ENCODE assay signal across 24 cellular contexts in the genomic region with DNA sequence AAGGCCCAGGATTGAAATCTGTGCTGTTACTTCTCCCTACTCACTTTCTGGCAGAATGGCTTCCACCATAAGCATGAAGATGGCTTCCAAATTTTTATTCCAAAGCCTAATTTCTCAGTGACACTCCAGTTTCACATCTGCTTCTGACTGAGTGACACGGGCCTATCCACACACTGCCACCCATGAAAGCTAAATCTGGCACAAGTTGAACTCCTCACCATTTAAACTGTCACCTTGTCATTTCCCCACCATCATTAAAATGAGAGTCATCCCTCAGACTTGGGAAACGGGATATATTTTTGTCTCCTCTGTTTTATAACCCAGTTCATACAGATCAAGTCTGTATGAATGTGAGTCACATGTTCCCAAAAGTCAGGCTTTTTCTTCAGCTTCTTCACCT.
"Had no signal": no experiment of that assay in that cellular context is flagged by ENCODE, and none has a peak within 500 bp of the region (broad histone marks: within the 10 kb centered on the region; RNA-seq: fewer than 3 reads in every experiment).

No MANE protein-coding gene starts in this region.

- H3K4me3 Mint-ChIP-seq: stimulated activated effector memory CD8-positive, alpha-beta T cell treated with anti-CD3 and anti-CD28 coated beads, Interleukin-12 subunit alpha, Interleukin-12 subunit beta, amount 100 ng/mL, for 72 hours; stimulated activated memory B cell treated with anti-CD40 and anti-IgM and Interleukin-4, amounts not matched to agents 10 μg/mL and 1 μg/mL and 100 μg/mL, for 72 hours; stimulated activated naive B cell treated with anti-CD40 and anti-IgM and Interleukin-4, amounts not matched to agents 10 μg/mL and 1 μg/mL and 100 μg/mL, for 72 hours; stimulated activated naive CD8-positive, alpha-beta T cell treated with anti-CD3 and anti-CD28 coated beads, Interleukin-15, amount 100 ng/mL, for 72 hours; stimulated activated naive CD8-positive, alpha-beta T cell treated with anti-CD3 and anti-CD28 coated beads, Interleukin-15, Interleukin-2, amounts not matched to agents 100 ng/mL and 50 ng/mL, for 24 hours; type B pancreatic cell had no signal

- H3K4me1 Mint-ChIP-seq: stimulated activated effector memory CD8-positive, alpha-beta T cell treated with anti-CD3 and anti-CD28 coated beads, Interleukin-12 subunit alpha, Interleukin-12 subunit beta, amount 100 ng/mL, for 72 hours; stimulated activated memory B cell treated with anti-CD40 and anti-IgM and Interleukin-4, amounts not matched to agents 10 μg/mL and 1 μg/mL and 100 μg/mL, for 72 hours; stimulated activated naive B cell treated with anti-CD40 and anti-IgM and Interleukin-4, amounts not matched to agents 10 μg/mL and 1 μg/mL and 100 μg/mL, for 72 hours; stimulated activated naive CD8-positive, alpha-beta T cell treated with anti-CD3 and anti-CD28 coated beads, Interleukin-15, amount 100 ng/mL, for 72 hours had no signal

- H3K9me3 Mint-ChIP-seq: stimulated activated memory B cell treated with anti-CD40 and anti-IgM and Interleukin-4, amounts not matched to agents 10 μg/mL and 1 μg/mL and 100 μg/mL, for 72 hours; stimulated activated naive CD8-positive, alpha-beta T cell treated with anti-CD3 and anti-CD28 coated beads, Interleukin-15, Interleukin-2, amounts not matched to agents 100 ng/mL and 50 ng/mL, for 24 hours; type B pancreatic cell had no signal

- H3K27me3 Mint-ChIP-seq: stimulated activated memory B cell treated with anti-CD40 and anti-IgM and Interleukin-4, amounts not matched to agents 10 μg/mL and 1 μg/mL and 100 μg/mL, for 72 hours; stimulated activated naive B cell treated with anti-CD40 and anti-IgM and Interleukin-4, amounts not matched to agents 10 μg/mL and 1 μg/mL and 100 μg/mL, for 72 hours; stimulated activated naive CD8-positive, alpha-beta T cell treated with anti-CD3 and anti-CD28 coated beads, Interleukin-15, amount 100 ng/mL, for 72 hours; stimulated activated naive CD8-positive, alpha-beta T cell treated with anti-CD3 and anti-CD28 coated beads, Interleukin-15, Interleukin-2, amounts not matched to agents 100 ng/mL and 50 ng/mL, for 24 hours; type B pancreatic cell had no signal

- DNase-seq: stimulated activated CD4-positive, alpha-beta T cell treated with anti-CD3 and anti-CD28 coated beads, Interleukin-2, amount 100 ng/mL, for 48 hours; stimulated activated CD4-positive, alpha-beta T cell treated with anti-CD3 and anti-CD28 coated beads, Interleukin-4, amount 100 ng/mL, for 1 hour; stimulated activated CD4-positive, alpha-beta T cell treated with anti-CD3 and anti-CD28 coated beads, Interleukin-4, amount 100 ng/mL, for 24 hours; stimulated activated CD4-positive, alpha-beta T cell treated with anti-CD3 and anti-CD28 coated beads, Interleukin-4, amount 100 ng/mL, for 4 hours; stimulated activated CD8-positive, alpha-beta memory T cell treated with anti-CD3 and anti-CD28 coated beads, Interleukin-4, amount 100 ng/mL, for 48 hours; stimulated activated naive B cell treated with anti-CD40 and anti-IgM and Interleukin-4, amounts not matched to agents 10 μg/mL and 1 μg/mL and 100 μg/mL, for 72 hours; stimulated activated naive CD4-positive, alpha-beta T cell; stimulated activated naive CD4-positive, alpha-beta T cell treated with Interleukin-2 at 50 U/mL for 16 hours; stimulated activated naive CD8-positive, alpha-beta T cell treated with anti-CD3 and anti-CD28 coated beads, Interleukin-15, amount 100 ng/mL, for 72 hours; stimulated activated naive CD8-positive, alpha-beta T cell treated with anti-CD3 and anti-CD28 coated beads, Interleukin-15, Interleukin-2, amounts not matched to agents 100 U/mL and 50 U/mL, for 24 hours; stomach; substantia nigra; testis; thyroid gland; tibial artery; transverse colon; trophoblast cell; upper lobe of left lung; upper lobe of right lung; uterus had no signal

- H3K36me3 Mint-ChIP-seq: stimulated activated effector memory CD8-positive, alpha-beta T cell treated with anti-CD3 and anti-CD28 coated beads, Interleukin-12 subunit alpha, Interleukin-12 subunit beta, amount 100 ng/mL, for 72 hours; stimulated activated memory B cell treated with anti-CD40 and anti-IgM and Interleukin-4, amounts not matched to agents 10 μg/mL and 1 μg/mL and 100 μg/mL, for 72 hours; stimulated activated naive B cell treated with anti-CD40 and anti-IgM and Interleukin-4, amounts not matched to agents 10 μg/mL and 1 μg/mL and 100 μg/mL, for 72 hours; type B pancreatic cell had no signal

- ATAC-seq: stimulated activated effector memory CD8-positive, alpha-beta T cell treated with anti-CD3 and anti-CD28 coated beads, Interleukin-12 subunit alpha, Interleukin-12 subunit beta, amount 100 ng/mL, for 72 hours; stimulated activated memory B cell treated with anti-CD40 and anti-IgM and Interleukin-4, amounts not matched to agents 10 μg/mL and 1 μg/mL and 100 μg/mL, for 72 hours; stimulated activated naive B cell treated with anti-CD40 and anti-IgM and Interleukin-4, amounts not matched to agents 10 μg/mL and 1 μg/mL and 100 μg/mL, for 72 hours; stimulated activated naive CD8-positive, alpha-beta T cell treated with anti-CD3 and anti-CD28 coated beads, Interleukin-15, amount 100 ng/mL, for 72 hours; stimulated activated naive CD8-positive, alpha-beta T cell treated with anti-CD3 and anti-CD28 coated beads, Interleukin-15, Interleukin-2, amounts not matched to agents 100 U/mL and 50 U/mL, for 24 hours; upper lobe of right lung had no signal

- H3K27ac Mint-ChIP-seq: stimulated activated effector memory CD8-positive, alpha-beta T cell treated with anti-CD3 and anti-CD28 coated beads, Interleukin-12 subunit alpha, Interleukin-12 subunit beta, amount 100 ng/mL, for 72 hours; stimulated activated memory B cell treated with anti-CD40 and anti-IgM and Interleukin-4, amounts not matched to agents 10 μg/mL and 1 μg/mL and 100 μg/mL, for 72 hours; stimulated activated naive B cell treated with anti-CD40 and anti-IgM and Interleukin-4, amounts not matched to agents 10 μg/mL and 1 μg/mL and 100 μg/mL, for 72 hours; stimulated activated naive CD8-positive, alpha-beta T cell treated with anti-CD3 and anti-CD28 coated beads, Interleukin-15, amount 100 ng/mL, for 72 hours; stimulated activated naive CD8-positive, alpha-beta T cell treated with anti-CD3 and anti-CD28 coated beads, Interleukin-15, Interleukin-2, amounts not matched to agents 100 ng/mL and 50 ng/mL, for 24 hours; type B pancreatic cell had no signal
